Comparison of ENCODE assay signal across 28 cellular contexts in genomic region chr11:108617055-108617454, GRCh38. TPM values are rescaled to one million over a fixed set of nuclear protein-coding genes. Genes with fewer than 3 reads are reported as not detected.
A peak's percentile ranks its signal among the peaks of the same experiment; 100 is the strongest.
DNase-seq lines count a peak whose midpoint lies in the region; ATAC-seq and TF ChIP-seq lines count a peak whose summit lies in the region.
"Had no signal": no experiment of that assay in that cellular context is flagged by ENCODE, and none has a peak within 500 bp of the region (broad histone marks: within the 10 kb centered on the region; RNA-seq: fewer than 3 reads in every experiment).

No MANE protein-coding gene starts in this region.

- no peaks in the 10 kb centered on the region for H3K79me2 ChIP-seq in osteoblast (ENCODE audit: insufficient read depth, low read length)

- no peak overlapping the region for H2AFZ ChIP-seq in osteoblast (ENCODE audit: low read length)

- H3K4me1 Mint-ChIP-seq in HFFc6 (ENCODE audit: low read depth): peaks cover 34% of the 10 kb centered on the region
- H3K4me1 Mint-ChIP-seq: activated B cell treated with CpG ODN at 0.5 μM for 24 hours had no signal

- no peak overlapping the region; the same call in 1 of the 2 replicates for H3K4me3 Mint-ChIP-seq in HFFc6
- H3K4me3 Mint-ChIP-seq: activated B cell treated with CpG ODN at 0.5 μM for 24 hours; activated CD4-positive, alpha-beta T cell treated with anti-CD3 and anti-CD28 coated beads, Interleukin-2, amount 10 ng/mL, durations not matched to agents 7 days and 5 days; activated CD8-positive, alpha-beta memory T cell treated with anti-CD3 and anti-CD28 coated beads, Interleukin-2, amount 10 ng/mL, durations not matched to agents 7 days and 5 days; activated naive CD4-positive, alpha-beta T cell treated with anti-CD3 and anti-CD28 coated beads for 36 hours; stimulated activated naive B cell treated with anti-CD40 and anti-IgM and Interleukin-4, amounts not matched to agents 10 μg/mL and 1 μg/mL and 100 μg/mL, for 72 hours had no signal

- H4K20me1 ChIP-seq in osteoblast (ENCODE audit: insufficient read depth, low read length): no peaks in the 10 kb centered on the region

- TF ChIP-seq CTCF in HFFc6 (IDR thresholded peaks at IDR 0.05): no peak
- TF ChIP-seq CTCF in RWPE2 (IDR thresholded peaks at IDR 0.05; ENCODE audit: poor library complexity, severe bottlenecking): no peak
- TF ChIP-seq CTCF in osteoblast (IDR thresholded peaks at IDR 0.05; ENCODE audit: extremely low read depth, low read depth, low read length): no peak
- TF ChIP-seq CTCF in GM13977 (IDR thresholded peaks at IDR 0.05; ENCODE audit: extremely low read depth, insufficient read depth, missing control alignments): no peak

- H3K27ac ChIP-seq in RWPE2 (ENCODE audit: poor library complexity, severe bottlenecking): peak overlapping the region; percentile 61
- peak overlapping the region; percentile 82 for H3K27ac ChIP-seq in epithelial cell of prostate
- H3K27ac ChIP-seq in osteoblast (ENCODE audit: low read depth, low read length): peak overlapping the region; percentile 30
- H3K27ac ChIP-seq: body of pancreas, pancreas, SJCRH30, upper lobe of right lung had no signal

- H3K27me3 ChIP-seq in RWPE2 (ENCODE audit: insufficient read depth, poor library complexity, severe bottlenecking): no peaks in the 10 kb centered on the region
- H3K27me3 ChIP-seq in osteoblast (ENCODE audit: insufficient read depth, low read length): no peaks in the 10 kb centered on the region
- H3K27me3 ChIP-seq: body of pancreas, pancreas, SJCRH30, upper lobe of right lung had no signal

- no peak for ATAC-seq in RWPE2 (ENCODE audit: low read depth)
- no peak for ATAC-seq in HG03025 (IDR thresholded peaks at IDR 0.05; ENCODE audit: low FRiP score, unreplicated experiment)
- ATAC-seq: activated CD8-positive, alpha-beta memory T cell treated with anti-CD3 and anti-CD28 coated beads, Interleukin-2, amount 10 ng/mL, durations not matched to agents 7 days and 5 days; body of pancreas; left cardiac atrium; pancreas; stimulated activated naive B cell treated with anti-CD40 and anti-IgM and Interleukin-4, amounts not matched to agents 10 μg/mL and 1 μg/mL and 100 μg/mL, for 72 hours; upper lobe of right lung had no signal

- no peaks in the 10 kb centered on the region for H3K36me3 Mint-ChIP-seq in HFFc6 (ENCODE audit: low read depth)
- H3K36me3 Mint-ChIP-seq: activated CD8-positive, alpha-beta memory T cell treated with anti-CD3 and anti-CD28 coated beads, Interleukin-2, amount 10 ng/mL, durations not matched to agents 7 days and 5 days; stimulated activated naive B cell treated with anti-CD40 and anti-IgM and Interleukin-4, amounts not matched to agents 10 μg/mL and 1 μg/mL and 100 μg/mL, for 72 hours had no signal

- H3K27ac Mint-ChIP-seq in HFFc6: peak overlapping the region; percentile 74
- H3K27ac Mint-ChIP-seq: activated B cell treated with CpG ODN at 0.5 μM for 24 hours; activated CD4-positive, alpha-beta T cell treated with anti-CD3 and anti-CD28 coated beads, Interleukin-2, amount 10 ng/mL, durations not matched to agents 7 days and 5 days; activated CD8-positive, alpha-beta memory T cell treated with anti-CD3 and anti-CD28 coated beads, Interleukin-2, amount 10 ng/mL, durations not matched to agents 7 days and 5 days; activated naive CD4-positive, alpha-beta T cell treated with anti-CD3 and anti-CD28 coated beads for 36 hours; stimulated activated naive B cell treated with anti-CD40 and anti-IgM and Interleukin-4, amounts not matched to agents 10 μg/mL and 1 μg/mL and 100 μg/mL, for 72 hours had no signal

- H3K4me3 ChIP-seq in RWPE2 (ENCODE audit: severe bottlenecking): no peak overlapping the region
- no peak overlapping the region for H3K4me3 ChIP-seq in osteoblast (ENCODE audit: insufficient read depth, low read length)
- H3K4me3 ChIP-seq: body of pancreas, lung, pancreas, SJCRH30, upper lobe of right lung had no signal

- H3K9me3 ChIP-seq in RWPE2 (ENCODE audit: severe bottlenecking) (no peaks in the 10 kb centered on the region), osteoblast (ENCODE audit: low read depth, low read length) (no peaks in the 10 kb centered on the region)
- H3K9me3 ChIP-seq: body of pancreas, pancreas, SJCRH30, upper lobe of right lung had no signal

- in situ Hi-C loops in GM13977 (cut with MboI; ENCODE audit: low pct_unique_long_range_greater_than_20kb, low sequenced_read_pairs, unreplicated experiment): no loop called here

- DNase-seq in HFFc6 (no peak), RWPE2 (ENCODE audit: low spot score) (no peak), epithelial cell of prostate (ENCODE audit: low read depth, low spot score) (no peak), osteoblast (ENCODE audit: insufficient read length, low spot score, missing footprints) (no peak), GM13977 (ENCODE audit: low spot score) (no peak), NCI-H524 (lab: John Stamatoyannopoulos, UW) (no peak)
- DNase-seq in activated naive CD4-positive, alpha-beta T cell treated with Interleukin-2 at 50 U/mL for 16 hours: no peak
- DNase-seq: activated B cell treated with CpG ODN at 0.5 μM for 24 hours; activated CD4-positive, alpha-beta T cell treated with anti-CD3 and anti-CD28 coated beads, Interleukin-2, amount 10 ng/mL, durations not matched to agents 7 days and 5 days; activated CD8-positive, alpha-beta memory T cell treated with anti-CD3 and anti-CD28 coated beads, Interleukin-2, amount 10 ng/mL, durations not matched to agents 7 days and 5 days; activated naive CD4-positive, alpha-beta T cell treated with anti-CD3 and anti-CD28 coated beads for 36 hours; body of pancreas; C1 segment of cervical spinal cord; cerebellar nuclear complex; DMS79 treated with DMSO at 0.1 percent for 48 hours; GDM1; hippocampal formation; left cardiac atrium; NCI-H1048; NCI-H187 treated with DMSO at 0.1 percent for 48 hours; NCI-H526; pancreas; SJCRH30; stimulated activated naive B cell treated with anti-CD40 and anti-IgM and Interleukin-4, amounts not matched to agents 10 μg/mL and 1 μg/mL and 100 μg/mL, for 72 hours; substantia nigra; upper lobe of right lung had no signal

- peaks cover 22% of the 10 kb centered on the region for H3K4me1 ChIP-seq in RWPE2 (ENCODE audit: insufficient read depth, poor library complexity, severe bottlenecking)
- H3K4me1 ChIP-seq in osteoblast (ENCODE audit: insufficient read depth, low read length): peaks cover 11% of the 10 kb centered on the region
- H3K4me1 ChIP-seq: body of pancreas, pancreas, upper lobe of right lung had no signal

- H3K36me3 ChIP-seq in RWPE2 (ENCODE audit: low read depth) (no peaks in the 10 kb centered on the region), osteoblast (ENCODE audit: insufficient read depth, low read length) (no peaks in the 10 kb centered on the region)
- H3K36me3 ChIP-seq: pancreas, SJCRH30, upper lobe of right lung had no signal

- no peaks in the 10 kb centered on the region for H3K9me3 Mint-ChIP-seq in HFFc6
- H3K9me3 Mint-ChIP-seq: activated B cell treated with CpG ODN at 0.5 μM for 24 hours; activated CD4-positive, alpha-beta T cell treated with anti-CD3 and anti-CD28 coated beads, Interleukin-2, amount 10 ng/mL, durations not matched to agents 7 days and 5 days; activated naive CD4-positive, alpha-beta T cell treated with anti-CD3 and anti-CD28 coated beads for 36 hours; stimulated activated naive B cell treated with anti-CD40 and anti-IgM and Interleukin-4, amounts not matched to agents 10 μg/mL and 1 μg/mL and 100 μg/mL, for 72 hours had no signal

- peaks cover 4% of the 10 kb centered on the region; the same call in 1 of the 2 replicates for H3K27me3 Mint-ChIP-seq in HFFc6 (ENCODE audit: insufficient read depth)

- no peak overlapping the region for H3K4me2 ChIP-seq in osteoblast (ENCODE audit: insufficient read depth, low read length)

RNA-seq across cellular contexts. Expression of gene EXPH5, which starts 23.5 kb away (rescaled TPM):
- under 1 TPM; 0.14 to 0.91 (median 0.47) TPM for total RNA-seq in HFFc6 (2021; fragmentation: NEBNext Ultra II Directional; extraction: Animal tissue kit (Norgen Biotek cat#: 25700))
- total RNA-seq in osteoblast: under 0.01 and 0.59 TPM in 2 replicates

RNA-seq across cellular contexts. Expression of gene DDX10, which starts 47.8 kb away (rescaled TPM):
- 10 to 100 TPM; 24.5 to 45.5 (median 33.5) TPM for total RNA-seq in HFFc6 (2021; fragmentation: NEBNext Ultra II Directional; extraction: Animal tissue kit (Norgen Biotek cat#: 25700))
- 16.6 and 17.1 TPM in 2 replicates for total RNA-seq in osteoblast

Comparison
In these comparisons a context has a peak if more than half of its experiments do, and no peak if none do; other contexts are left out.
1. H3K27ac ChIP-seq: peak in every context shown above with its lines; median percentile 82 in epithelial cell of prostate; 61 in RWPE2; 30 in osteoblast.